Comparison of ENCODE assay signal across 1 cellular context in the genomic region with DNA sequence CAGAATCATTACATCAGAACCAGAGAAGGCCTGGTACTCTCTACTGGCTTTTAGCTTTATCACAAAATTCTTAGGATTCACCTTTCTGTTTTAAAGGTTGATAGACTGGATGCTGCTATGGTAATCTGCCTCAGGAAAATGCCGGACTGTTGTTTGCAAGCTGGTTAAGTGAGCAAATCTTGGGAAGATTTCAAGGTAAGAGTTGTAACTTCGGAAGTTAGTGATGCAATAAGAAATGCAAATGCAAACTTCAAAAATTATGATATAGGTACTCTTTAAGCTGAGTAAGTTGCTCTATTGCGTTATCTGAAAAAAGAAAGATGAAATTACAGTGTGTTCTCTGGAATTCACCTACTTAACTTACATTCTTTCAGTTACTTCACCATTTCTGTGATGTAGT.
TF ChIP-seq lines count a peak whose summit lies in the region.

No MANE protein-coding gene starts in this region.

TF ChIP-seq in K562, 482 proteins besides CTCF, POLR2A, EP300 and RAD21:
- TF ChIP-seq, protein P1, sequence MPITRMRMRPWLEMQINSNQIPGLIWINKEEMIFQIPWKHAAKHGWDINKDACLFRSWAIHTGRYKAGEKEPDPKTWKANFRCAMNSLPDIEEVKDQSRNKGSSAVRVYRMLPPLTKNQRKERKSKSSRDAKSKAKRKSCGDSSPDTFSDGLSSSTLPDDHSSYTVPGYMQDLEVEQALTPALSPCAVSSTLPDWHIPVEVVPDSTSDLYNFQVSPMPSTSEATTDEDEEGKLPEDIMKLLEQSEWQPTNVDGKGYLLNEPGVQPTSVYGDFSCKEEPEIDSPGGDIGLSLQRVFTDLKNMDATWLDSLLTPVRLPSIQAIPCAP (CRISPR knock-in tag; IDR thresholded peaks at IDR 0.05; ENCODE audit: borderline replicate concordance): no peak
- no peak for TF ChIP-seq BDP1 (IDR thresholded peaks at IDR 0.05; ENCODE audit: insufficient read depth, insufficient read length)
- TF ChIP-seq CEBPG (CRISPR knock-in tag; IDR thresholded peaks at IDR 0.05): no peak
- peak; percentile 56 to 73; a peak in 2 of 4 replicates for TF ChIP-seq CEBPG (tag; conservative IDR thresholded peaks at IDR 0.05 in 1 of 2, IDR thresholded peaks at IDR 0.05 in 1 of 2)
- TF ChIP-seq FOXA1 (IDR thresholded peaks at IDR 0.05; ENCODE audit: borderline replicate concordance): no peak
- TF ChIP-seq, protein P2, sequence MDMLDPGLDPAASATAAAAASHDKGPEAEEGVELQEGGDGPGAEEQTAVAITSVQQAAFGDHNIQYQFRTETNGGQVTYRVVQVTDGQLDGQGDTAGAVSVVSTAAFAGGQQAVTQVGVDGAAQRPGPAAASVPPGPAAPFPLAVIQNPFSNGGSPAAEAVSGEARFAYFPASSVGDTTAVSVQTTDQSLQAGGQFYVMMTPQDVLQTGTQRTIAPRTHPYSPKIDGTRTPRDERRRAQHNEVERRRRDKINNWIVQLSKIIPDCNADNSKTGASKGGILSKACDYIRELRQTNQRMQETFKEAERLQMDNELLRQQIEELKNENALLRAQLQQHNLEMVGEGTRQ (CRISPR knock-in tag; IDR thresholded peaks at IDR 0.05): no peak
- no peak for TF ChIP-seq SAFB (IDR thresholded peaks at IDR 0.05; ENCODE audit: borderline replicate concordance, low read depth, low read length)
- TF ChIP-seq CEBPB (tag; IDR thresholded peaks at IDR 0.05): peak; percentile 59
- TF ChIP-seq FOXK1 (CRISPR knock-in tag; IDR thresholded peaks at IDR 0.05; ENCODE audit: borderline replicate concordance): no peak
- no peak for TF ChIP-seq CBX8 (IDR thresholded peaks at IDR 0.05; ENCODE audit: borderline replicate concordance, extremely low read depth, low read depth, low read length, poor library complexity, severe bottlenecking)
- TF ChIP-seq NFXL1 (CRISPR knock-in tag; IDR thresholded peaks at IDR 0.05): no peak
- no peak for TF ChIP-seq NFIC (IDR thresholded peaks at IDR 0.05)
- TF ChIP-seq ZNF174 (CRISPR knock-in tag; IDR thresholded peaks at IDR 0.05): no peak
- TF ChIP-seq, protein P3, sequence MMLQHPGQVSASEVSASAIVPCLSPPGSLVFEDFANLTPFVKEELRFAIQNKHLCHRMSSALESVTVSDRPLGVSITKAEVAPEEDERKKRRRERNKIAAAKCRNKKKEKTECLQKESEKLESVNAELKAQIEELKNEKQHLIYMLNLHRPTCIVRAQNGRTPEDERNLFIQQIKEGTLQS (IDR thresholded peaks at IDR 0.05): peak; percentile 63
- TF ChIP-seq, protein P3 (CRISPR knock-in tag; conservative IDR thresholded peaks at IDR 0.05): no peak
- no peak for TF ChIP-seq CHD2 (IDR thresholded peaks at IDR 0.05; ENCODE audit: low read depth, low read length)
- no peak for TF ChIP-seq SAFB2 (IDR thresholded peaks at IDR 0.05; ENCODE audit: borderline replicate concordance, low read depth, low read length, severe bottlenecking)
- no peak for TF ChIP-seq KLF13 (tag; IDR thresholded peaks at IDR 0.05; ENCODE audit: borderline replicate concordance, low read depth)
- no peak for TF ChIP-seq SMC3 (conservative IDR thresholded peaks at IDR 0.05; ENCODE audit: insufficient read depth, low read depth, low read length)
- no peak for TF ChIP-seq L3MBTL2 (IDR thresholded peaks at IDR 0.05)
- no peak for TF ChIP-seq ZNF75A (CRISPR knock-in tag; IDR thresholded peaks at IDR 0.05)
- TF ChIP-seq ZNF717 (CRISPR knock-in tag; IDR thresholded peaks at IDR 0.05): no peak
- no peak for TF ChIP-seq RBM22 (IDR thresholded peaks at IDR 0.05; ENCODE audit: low read depth, low read length, poor library complexity, severe bottlenecking)
- TF ChIP-seq TEAD2 (tag; IDR thresholded peaks at IDR 0.05): no peak
- TF ChIP-seq, protein P4, sequence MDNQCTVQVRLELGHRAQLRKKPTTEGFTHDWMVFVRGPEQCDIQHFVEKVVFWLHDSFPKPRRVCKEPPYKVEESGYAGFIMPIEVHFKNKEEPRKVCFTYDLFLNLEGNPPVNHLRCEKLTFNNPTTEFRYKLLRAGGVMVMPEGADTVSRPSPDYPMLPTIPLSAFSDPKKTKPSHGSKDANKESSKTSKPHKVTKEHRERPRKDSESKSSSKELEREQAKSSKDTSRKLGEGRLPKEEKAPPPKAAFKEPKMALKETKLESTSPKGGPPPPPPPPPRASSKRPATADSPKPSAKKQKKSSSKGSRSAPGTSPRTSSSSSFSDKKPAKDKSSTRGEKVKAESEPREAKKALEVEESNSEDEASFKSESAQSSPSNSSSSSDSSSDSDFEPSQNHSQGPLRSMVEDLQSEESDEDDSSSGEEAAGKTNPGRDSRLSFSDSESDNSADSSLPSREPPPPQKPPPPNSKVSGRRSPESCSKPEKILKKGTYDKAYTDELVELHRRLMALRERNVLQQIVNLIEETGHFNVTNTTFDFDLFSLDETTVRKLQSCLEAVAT (IDR thresholded peaks at IDR 0.05): no peak
- TF ChIP-seq ZKSCAN1 (IDR thresholded peaks at IDR 0.05; ENCODE audit: low read depth, low read length): no peak
